ENCODE assay signal across 1 cellular context in the genomic region with DNA sequence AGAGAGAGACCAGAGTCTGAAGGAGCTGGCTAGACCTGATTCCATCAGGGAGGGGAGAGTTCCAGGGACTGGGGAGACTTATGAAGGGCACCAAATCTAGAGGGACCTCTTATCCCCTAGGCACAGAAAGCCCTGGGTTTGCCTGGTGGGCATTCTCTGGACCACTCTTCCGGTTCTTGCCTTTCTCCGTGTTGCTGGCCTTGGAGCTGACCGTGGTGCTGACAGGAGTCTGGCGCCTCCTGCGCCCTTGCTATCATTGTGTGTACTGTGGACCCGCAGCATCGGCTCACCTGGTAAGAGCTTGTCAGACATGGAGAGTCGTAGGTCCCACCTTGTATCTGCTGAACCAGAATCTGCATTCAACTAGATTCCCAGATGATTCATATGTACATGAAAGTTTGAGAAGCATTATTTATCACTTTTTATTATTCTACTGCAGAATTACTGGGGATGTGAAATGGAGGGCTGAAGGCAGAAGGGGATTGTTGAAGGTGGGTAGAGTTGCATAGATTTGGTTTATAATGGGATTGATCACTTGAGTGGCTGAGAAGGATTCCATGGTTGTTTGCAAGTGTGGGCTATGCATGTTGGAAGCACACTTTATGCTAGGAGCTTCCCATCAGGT.
TF ChIP-seq lines count a peak whose summit lies in the region.

No MANE protein-coding gene starts in this region.

TF ChIP-seq in IMR-90, 13 proteins besides CTCF, POLR2A, EP300 and RAD21 (continued from another document):
- TF ChIP-seq, protein P1, sequence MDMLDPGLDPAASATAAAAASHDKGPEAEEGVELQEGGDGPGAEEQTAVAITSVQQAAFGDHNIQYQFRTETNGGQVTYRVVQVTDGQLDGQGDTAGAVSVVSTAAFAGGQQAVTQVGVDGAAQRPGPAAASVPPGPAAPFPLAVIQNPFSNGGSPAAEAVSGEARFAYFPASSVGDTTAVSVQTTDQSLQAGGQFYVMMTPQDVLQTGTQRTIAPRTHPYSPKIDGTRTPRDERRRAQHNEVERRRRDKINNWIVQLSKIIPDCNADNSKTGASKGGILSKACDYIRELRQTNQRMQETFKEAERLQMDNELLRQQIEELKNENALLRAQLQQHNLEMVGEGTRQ (IDR thresholded peaks at IDR 0.05; ENCODE audit: low read depth, low read length), result no peak
- no peak for TF ChIP-seq CHD1 (IDR thresholded peaks at IDR 0.05; ENCODE audit: low read depth, low read length)
- TF ChIP-seq, protein P2, sequence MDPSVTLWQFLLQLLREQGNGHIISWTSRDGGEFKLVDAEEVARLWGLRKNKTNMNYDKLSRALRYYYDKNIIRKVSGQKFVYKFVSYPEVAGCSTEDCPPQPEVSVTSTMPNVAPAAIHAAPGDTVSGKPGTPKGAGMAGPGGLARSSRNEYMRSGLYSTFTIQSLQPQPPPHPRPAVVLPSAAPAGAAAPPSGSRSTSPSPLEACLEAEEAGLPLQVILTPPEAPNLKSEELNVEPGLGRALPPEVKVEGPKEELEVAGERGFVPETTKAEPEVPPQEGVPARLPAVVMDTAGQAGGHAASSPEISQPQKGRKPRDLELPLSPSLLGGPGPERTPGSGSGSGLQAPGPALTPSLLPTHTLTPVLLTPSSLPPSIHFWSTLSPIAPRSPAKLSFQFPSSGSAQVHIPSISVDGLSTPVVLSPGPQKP (IDR thresholded peaks at IDR 0.05; ENCODE audit: borderline replicate concordance, low read depth, low read length), result no peak
- no peak for TF ChIP-seq SMC3 (IDR thresholded peaks at IDR 0.05; ENCODE audit: low read depth, low read length)
